Comparison of ENCODE assay signal across 8 cellular contexts in the genomic region with DNA sequence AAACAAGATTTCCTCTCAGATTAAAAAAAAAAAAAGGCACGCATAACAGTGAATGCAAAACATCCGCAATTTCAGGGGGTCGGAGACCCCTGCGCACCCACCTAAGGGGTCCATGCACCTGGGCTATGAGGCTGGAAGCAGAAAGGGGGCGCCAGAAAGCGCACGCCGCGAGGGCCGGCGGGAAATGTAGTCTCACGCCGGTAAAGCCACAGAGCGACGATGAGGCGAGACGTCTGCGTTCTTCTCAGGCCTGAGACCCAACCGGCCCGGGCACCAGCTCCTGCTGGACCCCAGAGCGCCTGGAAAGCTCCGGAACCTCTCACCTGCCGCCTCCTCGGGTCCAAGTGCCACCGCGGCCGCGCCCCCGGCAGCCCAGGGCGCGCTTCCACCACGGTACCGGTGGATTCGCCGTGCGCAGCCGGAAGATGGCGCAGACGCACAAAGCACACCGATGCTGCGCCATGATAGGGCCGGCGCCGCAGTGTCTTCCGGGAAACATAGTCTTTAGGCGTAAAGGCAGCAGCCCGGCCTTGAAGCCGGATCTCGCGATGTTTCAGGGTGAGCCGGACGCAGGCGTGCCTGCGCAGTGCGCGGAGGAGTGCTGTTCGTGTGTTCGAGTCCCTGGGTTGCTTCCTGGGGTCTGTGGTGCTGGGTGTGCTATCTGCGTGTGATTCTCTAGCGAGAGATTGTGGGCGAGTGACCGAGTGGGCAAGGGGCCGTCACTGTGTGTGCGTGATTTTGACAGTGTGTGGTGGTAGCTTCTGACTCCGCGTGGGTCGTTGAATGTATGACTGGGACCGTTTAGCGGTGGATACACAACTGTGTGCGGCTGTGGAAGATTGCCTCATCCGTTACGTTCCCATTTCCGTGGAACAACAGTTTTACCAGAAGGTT. TPM values are rescaled to one million over a fixed set of nuclear protein-coding genes. Genes with fewer than 3 reads are reported as not detected.
DNase-seq lines count a peak whose midpoint lies in the region; ATAC-seq, FAIRE-seq and TF ChIP-seq lines count a peak whose summit lies in the region.

A gene (minus strand): TSS at position 416 of the 894 bp plus-strand sequence. CDS start 1,782 bp downstream, outside the sequence.

- CTCF ChIA-PET in K562 (lab: Yijun Ruan, JAX; ENCODE audit: low intra/inter-chr PET ratio): interaction anchor here (0.6 to 0.7 kb wide), 2 partner anchors 535 to 1512 kb away, joined by 3 read pairs; no protein-coding TSS in a partner anchor

- peak; percentile 9 to 54; a peak in 2 of 4 replicates for TF ChIP-seq RAD21 in K562 (CRISPR knock-in tag; conservative IDR thresholded peaks at IDR 0.05 in 1 of 2, IDR thresholded peaks at IDR 0.05 in 1 of 2)

- H3K27ac ChIP-seq in K562 (ENCODE audit: extremely low read depth, low read depth, low read length): peak within 1 kb of the TSS; percentile 82
- H3K27ac ChIP-seq in iPS DF 6.9 (ENCODE audit: low read length): no peak within 1 kb of the TSS
- H3K27ac ChIP-seq in sigmoid colon: peak within 1 kb of the TSS; percentile 83 to 93 (median 92)

- no TSS peak for BruUV-seq in K562 (replicated peaks; lab: Mats Ljungman, UMichigan)

- POLR2A ChIA-PET in K562 (lab: Yijun Ruan, JAX): interaction anchor here (0.6 to 0.7 kb wide), 2 partner anchors 26 to 806 kb away, joined by 3 read pairs; no protein-coding TSS in a partner anchor

- peak within 1 kb of the TSS; percentile 55 for H3K4me3 ChIP-seq in HFF-Myc (replicated peaks; ENCODE audit: low read depth, low read length)
- peak within 1 kb of the TSS; percentile 66 for H3K4me3 ChIP-seq in K562
- H3K4me3 ChIP-seq in iPS DF 6.9 (ENCODE audit: low read length): peak within 1 kb of the TSS; percentile 81
- peak within 1 kb of the TSS; percentile 58 to 83 (median 68) for H3K4me3 ChIP-seq in sigmoid colon

- H3K27me3 ChIP-seq in K562 (ENCODE audit: control insufficient read depth in 2 of 2, insufficient read depth in 2 of 2, low read length in 2 of 2) (no peaks in the 10 kb centered on the region), iPS DF 6.9 (ENCODE audit: control insufficient read depth, insufficient read depth, low read length) (no peaks in the 10 kb centered on the region), sigmoid colon (no peaks in the 10 kb centered on the region)

- TF ChIP-seq POLR2A in K562 (conservative IDR thresholded peaks at IDR 0.05) (peak; percentile 78), sigmoid colon (IDR thresholded peaks at IDR 0.05) (no peak)

- intact Hi-C loops in K562 (cut with micrococcal nuclease) (no loop called here), sigmoid colon (cut with DNase I) (loop anchor here (1.0 to 10.0 kb wide), 3 partner anchors 11 to 201 kb away; a partner anchor contains a TSS)

- WGBS in K562 (ENCODE audit: insufficient coverage, low coverage, missing lambda C conversion rate): 17% methylated on average over 70 of the region's 73 CpGs
- no CpG with 5 or more reads among the region's 73 CpGs for WGBS in iPS DF 6.9 (ENCODE audit: insufficient coverage, insufficient read length)
- 2 to 6% methylated on average over 73 of the region's 73 CpGs for WGBS in sigmoid colon, 2 donors

- peak within 1 kb of the TSS; percentile 82 for H3K4me2 ChIP-seq in K562 (ENCODE audit: insufficient read depth, low read length)

- H3K4me1 ChIP-seq in K562 (replicated peaks in 1 of 2; ENCODE audit: control insufficient read depth in 2 of 2, insufficient read depth in 2 of 2, low read length in 2 of 2): peaks cover 4 to 9% of the 10 kb centered on the region in 2 experiments; a peak in 3 of 5 replicates
- no peaks in the 10 kb centered on the region for H3K4me1 ChIP-seq in iPS DF 6.9 (ENCODE audit: control insufficient read depth, insufficient read depth, low read length)
- peaks cover 0 to 14% (median 5%) of the 10 kb centered on the region in 4 donors for H3K4me1 ChIP-seq in sigmoid colon

- peak within 1 kb of the TSS; percentile 88 to 96 for H3K9ac ChIP-seq in K562 (ENCODE audit: insufficient read depth in 1 of 2, low read depth in 2 of 2, low read length in 2 of 2)

- peak; percentile 86 for DNase-seq in GM10266 (ENCODE audit: extremely low spot score)
- peak; percentile 75 for DNase-seq in HFF-Myc (ENCODE audit: extremely low read depth, low read depth)
- DNase-seq in NCI-H1105 (lab: John Stamatoyannopoulos, UW): peak; percentile 25
- DNase-seq in T1000 (lab: John Stamatoyannopoulos, UW): peak; percentile 85
- DNase-seq in K562 (ENCODE audit: extremely low read depth in 1 of 4, low spot score in 3 of 4): peak; percentile 89 to 95 (median 92)
- peak; percentile 89 for DNase-seq in iPS DF 6.9 (ENCODE audit: low read depth, low spot score)
- DNase-seq in sigmoid colon: peak; percentile 98
- DNase-seq in HT-29 (ENCODE audit: low spot score): no peak

- H3K79me2 ChIP-seq in K562 (ENCODE audit: control insufficient read depth, insufficient read depth, low read length): no peaks in the 10 kb centered on the region

- TF ChIP-seq CTCF in GM10266 (IDR thresholded peaks at IDR 0.05; ENCODE audit: control insufficient read depth, insufficient read depth, low read depth, missing control alignments) (peak; percentile 70), HFF-Myc (IDR thresholded peaks at IDR 0.05; ENCODE audit: low read depth, low read length, missing control alignments) (peak; percentile 63), K562 (IDR thresholded peaks at IDR 0.05 in 2 of 3, conservative IDR thresholded peaks at IDR 0.05 in 1 of 3; ENCODE audit: insufficient read depth in 2 of 3, low read depth in 1 of 3, low read length in 3 of 3) (peak; percentile 71 to 90 (median 74)), sigmoid colon (IDR thresholded peaks at IDR 0.05) (peak; percentile 36 to 70 (median 41))

- peak; percentile 100 for ATAC-seq in K562

- peak within 1 kb of the TSS; percentile 97 for H2AFZ ChIP-seq in K562 (ENCODE audit: low read depth, low read length)

- peaks cover 11% of the 10 kb centered on the region for H3K9me3 ChIP-seq in K562 (replicated peaks; ENCODE audit: control insufficient read depth, insufficient read depth, low read depth, low read length)
- no peaks in the 10 kb centered on the region; the same call in 1 of the 2 replicates for H3K9me3 ChIP-seq in iPS DF 6.9 (ENCODE audit: control insufficient read depth, insufficient read depth, low read length)
- H3K9me3 ChIP-seq in sigmoid colon: peaks cover 0 to 5% (median 0%) of the 10 kb centered on the region in 4 donors

- FAIRE-seq in K562 (lab: Jason Lieb, UNC): peak; percentile 88

- TF ChIP-seq EP300 in K562 (IDR thresholded peaks at IDR 0.05; ENCODE audit: low read length) (no peak), sigmoid colon (IDR thresholded peaks at IDR 0.05) (no peak)

- in situ Hi-C loops in K562 (cut with MboI): no loop called here

- H3K9me1 ChIP-seq in K562 (ENCODE audit: control insufficient read depth, insufficient read depth, low read length): no peaks in the 10 kb centered on the region

- H3K36me3 ChIP-seq in K562 (ENCODE audit: control insufficient read depth, insufficient read depth, low read length) (no peaks in the 10 kb centered on the region), iPS DF 6.9 (ENCODE audit: control insufficient read depth, insufficient read depth, low read length) (no peaks in the 10 kb centered on the region), sigmoid colon (peaks cover 7 to 37% (median 12%) of the 10 kb centered on the region in 4 donors)

- H4K20me1 ChIP-seq in K562 (replicated peaks; ENCODE audit: control insufficient read depth, insufficient read depth, low read length): no peaks in the 10 kb centered on the region

TF ChIP-seq in K562, 482 proteins besides CTCF, POLR2A, EP300 and RAD21 (continues in another document):
- TF ChIP-seq NR3C1 (CRISPR knock-in tag; IDR thresholded peaks at IDR 0.05) (no peak), KDM5B (IDR thresholded peaks at IDR 0.05; ENCODE audit: insufficient replicate concordance, low read depth, low read length) (peak; percentile 59), KLF1 (tag; IDR thresholded peaks at IDR 0.05) (no peak), ZFP36 (IDR thresholded peaks at IDR 0.05; ENCODE audit: low read depth, low read length, partially characterized antibody) (no peak), GABPA (tag; conservative IDR thresholded peaks at IDR 0.05; ENCODE audit: low read depth) (peak; percentile 79)
- TF ChIP-seq, protein P1, sequence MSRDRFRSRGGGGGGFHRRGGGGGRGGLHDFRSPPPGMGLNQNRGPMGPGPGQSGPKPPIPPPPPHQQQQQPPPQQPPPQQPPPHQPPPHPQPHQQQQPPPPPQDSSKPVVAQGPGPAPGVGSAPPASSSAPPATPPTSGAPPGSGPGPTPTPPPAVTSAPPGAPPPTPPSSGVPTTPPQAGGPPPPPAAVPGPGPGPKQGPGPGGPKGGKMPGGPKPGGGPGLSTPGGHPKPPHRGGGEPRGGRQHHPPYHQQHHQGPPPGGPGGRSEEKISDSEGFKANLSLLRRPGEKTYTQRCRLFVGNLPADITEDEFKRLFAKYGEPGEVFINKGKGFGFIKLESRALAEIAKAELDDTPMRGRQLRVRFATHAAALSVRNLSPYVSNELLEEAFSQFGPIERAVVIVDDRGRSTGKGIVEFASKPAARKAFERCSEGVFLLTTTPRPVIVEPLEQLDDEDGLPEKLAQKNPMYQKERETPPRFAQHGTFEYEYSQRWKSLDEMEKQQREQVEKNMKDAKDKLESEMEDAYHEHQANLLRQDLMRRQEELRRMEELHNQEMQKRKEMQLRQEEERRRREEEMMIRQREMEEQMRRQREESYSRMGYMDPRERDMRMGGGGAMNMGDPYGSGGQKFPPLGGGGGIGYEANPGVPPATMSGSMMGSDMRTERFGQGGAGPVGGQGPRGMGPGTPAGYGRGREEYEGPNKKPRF (IDR thresholded peaks at IDR 0.05; ENCODE audit: low read depth, low read length): no peak

RNA-seq across cellular contexts. Expression of the gene that starts here (rescaled TPM):
- 3.2 and 5.2 TPM in 2 replicates for total RNA-seq in K562 (2011; cell fraction: chromatin; rRNA removed; ENCODE audit: low replicate concordance)
- total RNA-seq in K562 (2011; cell fraction: nucleolus; rRNA removed): 2.1 and 2.2 TPM in 2 replicates
- total RNA-seq in K562 (2011; cell fraction: nucleoplasm; rRNA removed): 1.0 and 2.5 TPM in 2 replicates
- total RNA-seq in K562 (2014; rRNA removed) (1.4 and 3.8 TPM in 2 replicates), K562 (2014; rRNA removed; fragmentation: Illumina TruSeq; extraction: Trizol) (1.9 TPM in 2 replicates), K562 (2015; rRNA removed; fragmentation: Illumina TruSeq; extraction: Trizol) (1.7 and 1.8 TPM in 2 replicates), K562 (2021) (1.3 and 2.1 TPM in 2 replicates), sigmoid colon (1 to 10 TPM; 3.9 to 5.5 (median 4.5) TPM)
- polyA plus RNA-seq in K562 (2011; rRNA removed) (2.6 and 3.3 TPM in 2 replicates), K562 (2014; fragmentation: Illumina TruSeq; extraction: Trizol) (1.6 TPM in 2 replicates), K562 (2014; fragmentation: Nextera tagmentation; extraction: Ambion mirVana) (under 1 TPM; 0.72 to 0.91 TPM), K562 (2014; rRNA removed) (1.3 and 1.6 TPM in 2 replicates), sigmoid colon (1 to 10 TPM; 2.0 to 2.4 (median 2.3) TPM)
- 1.1 and 1.5 TPM in 2 replicates for polyA plus RNA-seq in K562 (2011; cell fraction: cytosol; rRNA removed)
- polyA plus RNA-seq in K562 (2011; cell fraction: nucleus; rRNA removed): 1.7 and 2.8 TPM in 2 replicates
- 1.5 and 2.1 TPM in 2 replicates for polyA plus RNA-seq in K562 (2012)
- polyA minus RNA-seq in K562 (2011; rRNA and poly(A)+ RNA removed): 2.6 and 3.8 TPM in 2 replicates
- polyA minus RNA-seq in K562 (2011; cell fraction: cytosol; rRNA and poly(A)+ RNA removed): not detected in 2 replicates
- polyA minus RNA-seq in K562 (2011; cell fraction: nucleus; rRNA and poly(A)+ RNA removed): 1.3 and 1.7 TPM in 2 replicates
- not detected in 2 replicates for total RNA-seq in HT-29 (2014; rRNA removed; shearing (Covaris generic))
